12 cellular contexts compared by ENCODE assay signal in genomic region chr17:76202516-76202915, GRCh38. TPM values are rescaled to one million over a fixed set of nuclear protein-coding genes. Genes with fewer than 3 reads are reported as not detected.
DNase-seq lines count a peak whose midpoint lies in the region; ATAC-seq lines count a peak whose summit lies in the region.
"Had no signal": no experiment of that assay in that cellular context is flagged by ENCODE, and none has a peak within 500 bp of the region (broad histone marks: within the 10 kb centered on the region; RNA-seq: fewer than 3 reads in every experiment).

No MANE protein-coding gene starts in this region.

- no peaks in the 10 kb centered on the region for H3K9me3 Mint-ChIP-seq in activated naive CD8-positive, alpha-beta T cell treated with anti-CD3 and anti-CD28 coated beads for 36 hours
- no peaks in the 10 kb centered on the region for H3K9me3 Mint-ChIP-seq in naive thymus-derived CD8-positive, alpha-beta T cell

- DNase-seq in NCI-H2196 (lab: John Stamatoyannopoulos, UW; ENCODE audit: unreplicated experiment) = peak; percentile 26
- no peak for DNase-seq in NCI-H2196 treated with DMSO at 0.1 percent for 48 hours (lab: John Stamatoyannopoulos, UW; ENCODE audit: unreplicated experiment)
- peak; percentile 40 for DNase-seq in M059J (ENCODE audit: low read depth)
- DNase-seq in activated naive CD8-positive, alpha-beta T cell treated with anti-CD3 and anti-CD28 coated beads for 36 hours = no peak
- DNase-seq in naive thymus-derived CD8-positive, alpha-beta T cell = no peak
- DNase-seq in sciatic nerve (ENCODE audit: low spot score) = no peak
- DNase-seq: activated T-cell treated with anti-CD3 and anti-CD28 coated beads, Interleukin-2, amount 50 U/mL, for 48 hours; effector CD8-positive, alpha-beta T cell; mucosa of descending colon; NCI-H1436 treated with DMSO at 0.1 percent for 48 hours had no signal

- H3K4me1 Mint-ChIP-seq in activated naive CD8-positive, alpha-beta T cell treated with anti-CD3 and anti-CD28 coated beads for 36 hours = peaks cover 57% of the 10 kb centered on the region
- peaks cover 35 to 71% (median 67%) of the 10 kb centered on the region in 4 donors for H3K4me1 Mint-ChIP-seq in naive thymus-derived CD8-positive, alpha-beta T cell

- H3K4me3 Mint-ChIP-seq in activated naive CD8-positive, alpha-beta T cell treated with anti-CD3 and anti-CD28 coated beads for 36 hours = no peak overlapping the region
- H3K4me3 Mint-ChIP-seq in naive thymus-derived CD8-positive, alpha-beta T cell = peak overlapping the region in 3 of 10 donors; percentile 37 to 48 (median 44)

- peaks cover 46% of the 10 kb centered on the region for H3K36me3 Mint-ChIP-seq in activated naive CD8-positive, alpha-beta T cell treated with anti-CD3 and anti-CD28 coated beads for 36 hours
- peaks cover 20 to 46% (median 21%) of the 10 kb centered on the region in 3 donors for H3K36me3 Mint-ChIP-seq in naive thymus-derived CD8-positive, alpha-beta T cell

- H3K27me3 Mint-ChIP-seq in activated naive CD8-positive, alpha-beta T cell treated with anti-CD3 and anti-CD28 coated beads for 36 hours = no peaks in the 10 kb centered on the region
- H3K27me3 Mint-ChIP-seq in naive thymus-derived CD8-positive, alpha-beta T cell = no peaks in the 10 kb centered on the region

- peak overlapping the region; percentile 8 for H3K27ac Mint-ChIP-seq in activated naive CD8-positive, alpha-beta T cell treated with anti-CD3 and anti-CD28 coated beads for 36 hours
- H3K27ac Mint-ChIP-seq in naive thymus-derived CD8-positive, alpha-beta T cell = peak overlapping the region; percentile 71 to 97 (median 94)

- ATAC-seq in naive thymus-derived CD8-positive, alpha-beta T cell = no peak
- ATAC-seq in sciatic nerve (no peak), HG03280 (IDR thresholded peaks at IDR 0.05; ENCODE audit: unreplicated experiment) (no peak), HG03095 (IDR thresholded peaks at IDR 0.05; ENCODE audit: unreplicated experiment) (no peak)
- ATAC-seq: mucosa of descending colon had no signal

- intact Hi-C loops in sciatic nerve (cut with DNase I) = no loop called here

- POLR2A ChIA-PET in naive thymus-derived CD8-positive, alpha-beta T cell (lab: Charles Lee) = interaction anchor here (1.0 to 1.7 kb wide), 3 partner anchors 9 to 47 kb away, joined by 3 to 6 read pairs (median 5); no protein-coding TSS in a partner anchor

RNA-seq across cellular contexts. Expression of gene RNF157, which starts 37.8 kb away (rescaled TPM):
- total RNA-seq in M059J (2014; rRNA removed; shearing (Covaris generic)) = 4.1 and 6.7 TPM in 2 replicates
- 10 to 100 TPM; 30.4 to 34.7 TPM for total RNA-seq in activated naive CD8-positive, alpha-beta T cell treated with anti-CD3 and anti-CD28 coated beads for 36 hours
- 10 to 100 TPM; 46.1 to 46.4 TPM for total RNA-seq in naive thymus-derived CD8-positive, alpha-beta T cell
- polyA plus RNA-seq in naive thymus-derived CD8-positive, alpha-beta T cell = 10 to 100 TPM in 2 of 3 donors, 1 to 10 TPM in 1; 4.9 to 29.4 (median 10.5) TPM
- total RNA-seq in sciatic nerve = 15.8 TPM

Comparison
In these comparisons a context has a peak if more than half of its experiments do, and no peak if none do; other contexts are left out.
1. DNase-seq: peak in NCI-H2196 (single experiment) and M059J (single experiment); none in NCI-H2196 treated with DMSO at 0.1 percent for 48 hours (single experiment), activated naive CD8-positive, alpha-beta T cell treated with anti-CD3 and anti-CD28 coated beads for 36 hours (single experiment), naive thymus-derived CD8-positive, alpha-beta T cell (0 of 10) and sciatic nerve (single experiment).